Comparison of ENCODE assay signal across 6 cellular contexts in genomic region chr7:40634118-40634517, GRCh38.
"Had no signal": no experiment of that assay in that cellular context is flagged by ENCODE, and none has a peak within 500 bp of the region (broad histone marks: within the 10 kb centered on the region; RNA-seq: fewer than 3 reads in every experiment).

No MANE protein-coding gene starts in this region.

- H3K4me3 ChIP-seq: K562 had no signal

- H3K4me1 Mint-ChIP-seq: IgD-negative memory B cell had no signal

- ATAC-seq: HepG2, K562 had no signal

- H3K4me3 Mint-ChIP-seq: IgD-negative memory B cell had no signal

- H3K27ac Mint-ChIP-seq: IgD-negative memory B cell had no signal

- DNase-seq: IMR-90, KBM-7, KG1 had no signal

- H3K36me3 Mint-ChIP-seq: IgD-negative memory B cell had no signal
